Comparison of ENCODE assay signal across 17 cellular contexts in genomic region chr12:45794422-45794821, GRCh38.
"Had no signal": no experiment of that assay in that cellular context is flagged by ENCODE, and none has a peak within 500 bp of the region (broad histone marks: within the 10 kb centered on the region; RNA-seq: fewer than 3 reads in every experiment).

No MANE protein-coding gene starts in this region.

- H3K9me3 ChIP-seq: adrenal gland, sigmoid colon, spleen, thoracic aorta, upper lobe of right lung had no signal

- H3K4me3 ChIP-seq: adrenal gland, sigmoid colon, spleen, thoracic aorta, upper lobe of right lung had no signal

- ATAC-seq: activated CD8-positive, alpha-beta T cell treated with anti-CD3 and anti-CD28 coated beads, Interleukin-2, amount 10 ng/mL, durations not matched to agents 7 days and 5 days; esophagus mucosa; left ventricle myocardium superior; upper lobe of right lung had no signal

- FAIRE-seq: colon, TTC549 had no signal

- H3K27me3 ChIP-seq: adrenal gland, sigmoid colon, spleen, upper lobe of right lung had no signal

- H3K27ac ChIP-seq: adrenal gland, sigmoid colon, spleen, thoracic aorta, upper lobe of right lung had no signal

- DNase-seq: activated B cell treated with CpG ODN at 0.5 μM for 24 hours; activated CD4-positive, alpha-beta T cell treated with anti-CD3 and anti-CD28 coated beads for 48 hours; activated CD8-positive, alpha-beta memory T cell treated with anti-CD3 and anti-CD28 coated beads, Interleukin-2, amount 50 U/mL, for 4 hours; activated CD8-positive, alpha-beta T cell treated with anti-CD3 and anti-CD28 coated beads, Interleukin-2, amount 10 ng/mL, durations not matched to agents 7 days and 5 days; activated effector memory CD4-positive, alpha-beta T cell treated with anti-CD3 and anti-CD28 coated beads, Interleukin-2, amount 50 U/mL, for 16 hours; activated T-cell treated with anti-CD3 and anti-CD28 coated beads, Interleukin-2, amount 50 U/mL, for 48 hours; adrenal gland; left ventricle myocardium superior; sigmoid colon; spleen; stimulated activated CD4-positive, alpha-beta T cell treated with anti-CD3 and anti-CD28 coated beads, Interleukin-1b, Interleukin-23, amount 100 ng/mL, for 48 hours; T-helper 2 cell; upper lobe of right lung had no signal

- H3K4me1 ChIP-seq: upper lobe of right lung had no signal

- H3K36me3 ChIP-seq: adrenal gland, sigmoid colon, thoracic aorta, upper lobe of right lung had no signal
